In the genomic region with DNA sequence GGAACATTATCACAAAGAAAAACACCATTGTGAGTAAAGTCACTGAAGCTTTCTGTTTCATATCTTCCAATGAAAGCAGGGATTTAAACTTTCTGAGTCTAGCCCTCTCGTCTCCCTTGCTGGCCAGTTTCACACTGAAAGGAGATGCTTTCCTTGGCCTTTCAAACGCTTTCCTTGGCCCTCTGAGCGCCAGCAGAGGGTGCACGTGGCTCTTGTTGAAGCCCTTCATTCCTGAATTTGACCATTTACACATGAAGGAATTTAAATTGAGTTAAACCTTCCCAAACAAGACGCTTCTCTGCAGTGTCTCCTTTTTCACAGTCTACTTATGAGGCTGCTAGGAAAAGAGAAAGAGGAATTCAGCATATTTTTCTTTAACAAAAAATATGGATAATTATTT, we compare ENCODE assay signal across 8 cellular contexts. TPM values are rescaled to one million over a fixed set of nuclear protein-coding genes. Genes with fewer than 3 reads are reported as not detected.
DNase-seq lines count a peak whose midpoint lies in the region; TF ChIP-seq lines count a peak whose summit lies in the region.

No MANE protein-coding gene starts in this region.

- no peaks in the 10 kb centered on the region for H3K4me1 ChIP-seq in OCI-LY7 (ENCODE audit: insufficient read depth, low read length, poor library complexity, severe bottlenecking)
- peaks cover 3 to 16% (median 6%) of the 10 kb centered on the region in 3 donors for H3K4me1 ChIP-seq in skeletal muscle tissue (ENCODE audit: control insufficient read depth in 3 of 3, insufficient read depth in 3 of 3, low read length in 3 of 3)
- peaks cover 6% of the 10 kb centered on the region for H3K4me1 ChIP-seq in prostate gland (replicated peaks)
- peaks cover 0 to 24% (median 8%) of the 10 kb centered on the region in 4 donors for H3K4me1 ChIP-seq in transverse colon

- no peaks in the 10 kb centered on the region for H3K27me3 ChIP-seq in skeletal muscle tissue (ENCODE audit: control insufficient read depth in 3 of 3, insufficient read depth in 3 of 3, low read length in 3 of 3)
- H3K27me3 ChIP-seq in prostate gland (replicated peaks; ENCODE audit: insufficient read depth) = no peaks in the 10 kb centered on the region
- no peaks in the 10 kb centered on the region for H3K27me3 ChIP-seq in transverse colon

- H3K9me3 ChIP-seq in OCI-LY7 (ENCODE audit: low read length) (no peaks in the 10 kb centered on the region), skeletal muscle tissue (ENCODE audit: control insufficient read depth in 3 of 3, low read length in 3 of 3) (no peaks in the 10 kb centered on the region), prostate gland (no peaks in the 10 kb centered on the region), transverse colon (no peaks in the 10 kb centered on the region)

- H3K36me3 ChIP-seq in OCI-LY7 (ENCODE audit: insufficient read depth, low read length) (no peaks in the 10 kb centered on the region), skeletal muscle tissue (ENCODE audit: control insufficient read depth in 3 of 3, insufficient read depth in 3 of 3, low read length in 3 of 3) (peaks cover 6 to 29% (median 14%) of the 10 kb centered on the region in 3 donors), prostate gland (peaks cover 0 to 2% of the 10 kb centered on the region in 2 donors), transverse colon (no peaks in the 10 kb centered on the region)

- H3K27ac ChIP-seq in OCI-LY7 (ENCODE audit: low read depth, low read length, poor library complexity, severe bottlenecking) (no peak overlapping the region), skeletal muscle tissue (ENCODE audit: low read depth, low read length) (peak overlapping the region; percentile 48), prostate gland (peak overlapping the region in 1 of 2 donors; percentile 37), transverse colon (peak overlapping the region in 2 of 4 donors; percentile 25 to 42)

- CTCF ChIA-PET in OCI-LY7 (lab: Charles Lee; ENCODE audit: unreplicated experiment) = no interaction called here

- H4K20me1 ChIP-seq in OCI-LY7 (ENCODE audit: insufficient read depth, low read length) = no peaks in the 10 kb centered on the region

- H3K9me2 ChIP-seq in OCI-LY7 (ENCODE audit: insufficient read depth, low read length) = no peaks in the 10 kb centered on the region

- TF ChIP-seq POLR2A in prostate gland (IDR thresholded peaks at IDR 0.05) = no peak
- no peak for TF ChIP-seq POLR2A in transverse colon (IDR thresholded peaks at IDR 0.05)

- H3K4me2 ChIP-seq in OCI-LY7 (ENCODE audit: low read length) = no peak overlapping the region

- H3K4me3 ChIP-seq in OCI-LY7 (ENCODE audit: low read depth, low read length, poor library complexity, severe bottlenecking) = no peak overlapping the region
- H3K4me3 ChIP-seq in fibroblast of the aortic adventitia (ENCODE audit: low read depth, low read length) = no peak overlapping the region
- no peak overlapping the region for H3K4me3 ChIP-seq in skeletal muscle tissue (ENCODE audit: low read length in 3 of 3)
- no peak overlapping the region for H3K4me3 ChIP-seq in prostate gland
- H3K4me3 ChIP-seq in transverse colon = no peak overlapping the region

- POLR2A ChIA-PET in OCI-LY7 (lab: Charles Lee) = no interaction called here

- intact Hi-C loops in OCI-LY7 (cut with micrococcal nuclease; ENCODE audit: unreplicated experiment) = no loop called here
- intact Hi-C loops in prostate gland (cut with DNase I) = no loop called here
- intact Hi-C loops in transverse colon (cut with DNase I; ENCODE audit: low total_unique reads) = no loop called here

- H2AFZ ChIP-seq in OCI-LY7 (ENCODE audit: low read length) = no peak overlapping the region

- WGBS in prostate gland = 36% methylated on average over 5 of the region's 5 CpGs
- 28 to 29% methylated on average over 5 of the region's 5 CpGs for WGBS in transverse colon (ENCODE audit: low coverage in 1 of 2), 2 donors

- no peaks in the 10 kb centered on the region for H3K79me2 ChIP-seq in OCI-LY7 (ENCODE audit: insufficient read depth, low read depth, low read length)

- peak overlapping the region in 1 of 3 donors; percentile 1 for H3K9ac ChIP-seq in skeletal muscle tissue (ENCODE audit: low read depth in 1 of 3, low read length in 3 of 3)

- no peak for TF ChIP-seq EP300 in transverse colon (IDR thresholded peaks at IDR 0.05; ENCODE audit: low read depth)

- peak; percentile 13 for DNase-seq in SIG-M5 treated with dmso at 0.1 percent for 504 hours (lab: John Stamatoyannopoulos, UW; ENCODE audit: unreplicated experiment)
- no peak for DNase-seq in SIG-M5 (lab: John Stamatoyannopoulos, UW)
- DNase-seq in OCI-LY7 (ENCODE audit: low spot score) = peak; percentile 16
- peak; percentile 84 for DNase-seq in fibroblast of the aortic adventitia (ENCODE audit: low read depth)
- no peak for DNase-seq in prostate gland (ENCODE audit: low spot score)
- DNase-seq in occipital lobe (lab: John Stamatoyannopoulos, UW) = no peak
- DNase-seq in transverse colon = no peak

- no TSS peak for BruUV-seq in OCI-LY7 (replicated peaks; lab: Mats Ljungman, UMichigan)

- in situ Hi-C loops in transverse colon (cut with MboI; ENCODE audit: low pct_ligation_motif_present in 1 of 4, low pct_unique_long_range_greater_than_20kb in 1 of 4, low sequenced_read_pairs in 3 of 4) = no loop called here

- TF ChIP-seq CTCF in OCI-LY7 (conservative IDR thresholded peaks at IDR 0.05; ENCODE audit: low read length) = peak; percentile 59
- peak; percentile 56 for TF ChIP-seq CTCF in fibroblast of the aortic adventitia (IDR thresholded peaks at IDR 0.05; ENCODE audit: insufficient read depth, low read length)
- no peak for TF ChIP-seq CTCF in prostate gland (IDR thresholded peaks at IDR 0.05)
- TF ChIP-seq CTCF in transverse colon (IDR thresholded peaks at IDR 0.05) = peak in 1 of 5 experiments; percentile 12

RNA-seq across cellular contexts. Expression of gene NNMT, which starts 21.5 kb away (rescaled TPM):
- not detected in 2 replicates for total RNA-seq in OCI-LY7 (2014; rRNA removed; shearing (Covaris generic))
- total RNA-seq in OCI-LY7 (2022) = not detected in 2 replicates
- total RNA-seq in fibroblast of the aortic adventitia (ENCODE audit: low replicate concordance) = 178 and 2,246 TPM in 2 replicates
- 87.2 TPM for total RNA-seq in skeletal muscle tissue
- 10 to 100 TPM; 59.3 to 63.2 TPM for total RNA-seq in prostate gland
- total RNA-seq in occipital lobe = not detected
- 100 to 1,000 TPM in 3 of 4 donors, 10 to 100 TPM in 1; 37.8 to 385 (median 179) TPM for total RNA-seq in transverse colon

Comparison
In these comparisons a context has a peak if more than half of its experiments do, and no peak if none do; other contexts are left out.
1. DNase-seq: peak in SIG-M5 treated with dmso at 0.1 percent for 504 hours (single experiment), OCI-LY7 (single experiment) and fibroblast of the aortic adventitia (single experiment); none in SIG-M5 (single experiment), prostate gland (single experiment), occipital lobe (single experiment) and transverse colon (single experiment).
2. CTCF ChIP-seq: peak in OCI-LY7 (single experiment) and fibroblast of the aortic adventitia (single experiment); none in prostate gland (0 of 4).
3. RNA of gene NNMT, which starts 21.5 kb away (total RNA-seq): 37.8 to 385 TPM in transverse colon, 178 to 2,246 TPM in fibroblast of the aortic adventitia, 87.2 TPM in skeletal muscle tissue (single experiment) and 59.3 to 63.2 TPM in prostate gland; not detected in OCI-LY7 and not detected in occipital lobe (single experiment); every median in the first group is over 10 times any median in the second.